Comparison of ENCODE assay signal across 14 cellular contexts in genomic region chr14:90608925-90609324, GRCh38.
DNase-seq lines count a peak whose midpoint lies in the region; ATAC-seq and TF ChIP-seq lines count a peak whose summit lies in the region.
"Had no signal": no experiment of that assay in that cellular context is flagged by ENCODE, and none has a peak within 500 bp of the region (broad histone marks: within the 10 kb centered on the region; RNA-seq: fewer than 3 reads in every experiment).

No MANE protein-coding gene starts in this region.

- no peak overlapping the region for H2BK5ac ChIP-seq in mesenchymal stem cell (ENCODE audit: low read depth, low read length, poor library complexity, severe bottlenecking)

- peaks cover 26 to 45% (median 31%) of the 10 kb centered on the region in 3 donors for H3K4me1 ChIP-seq in skeletal muscle tissue (ENCODE audit: control insufficient read depth in 3 of 3, insufficient read depth in 3 of 3, low read length in 3 of 3)
- peaks cover 12% of the 10 kb centered on the region for H3K4me1 ChIP-seq in mesenchymal stem cell (ENCODE audit: control insufficient read depth, insufficient read depth, low read depth, low read length)

- no peak overlapping the region for H3K14ac ChIP-seq in mesenchymal stem cell (ENCODE audit: low read length in 2 of 2)

- H3K27me3 ChIP-seq in skeletal muscle tissue (ENCODE audit: control insufficient read depth in 3 of 3, insufficient read depth in 3 of 3, low read length in 3 of 3), result no peaks in the 10 kb centered on the region
- no peaks in the 10 kb centered on the region for H3K27me3 ChIP-seq in mesenchymal stem cell (ENCODE audit: control insufficient read depth in 1 of 2, insufficient read depth in 1 of 2, low read length in 2 of 2)

- no peak overlapping the region for H2BK15ac ChIP-seq in mesenchymal stem cell (ENCODE audit: low read depth, poor library complexity, severe bottlenecking)

- no peak overlapping the region for H3K4me2 ChIP-seq in mesenchymal stem cell (ENCODE audit: low read length, poor library complexity, severe bottlenecking)
- H3K4me2 ChIP-seq: KMS-11 had no signal

- H2BK12ac ChIP-seq in mesenchymal stem cell (ENCODE audit: low read length in 2 of 2), result no peak overlapping the region

- H4K91ac ChIP-seq in mesenchymal stem cell (ENCODE audit: low read length), result no peak overlapping the region

- peak; percentile 69 for ATAC-seq in GM19023 (IDR thresholded peaks at IDR 0.05; ENCODE audit: unreplicated experiment)
- ATAC-seq in HG03175 (IDR thresholded peaks at IDR 0.05; ENCODE audit: unreplicated experiment), result peak; percentile 67
- ATAC-seq in GM21576 (IDR thresholded peaks at IDR 0.05; ENCODE audit: unreplicated experiment), result no peak
- no peak for ATAC-seq in natural killer cell treated with Interleukin-12 subunit alpha and Interleukin-12 subunit beta and Interleukin-15 and Interleukin-18, amount 100 ng/mL, for 72 hours
- ATAC-seq: CD8-positive, alpha-beta T cell; stimulated activated naive CD8-positive, alpha-beta T cell treated with anti-CD3 and anti-CD28 coated beads, Interleukin-15, Interleukin-2, amounts not matched to agents 100 U/mL and 50 U/mL, for 24 hours had no signal

- no peak overlapping the region for H3K4me3 Mint-ChIP-seq in natural killer cell treated with Interleukin-12 subunit alpha and Interleukin-12 subunit beta and Interleukin-15 and Interleukin-18, amount 100 ng/mL, for 72 hours
- H3K4me3 Mint-ChIP-seq: activated T-helper 17 cell treated with anti-CD3 and anti-CD28 coated beads, Interleukin-2, amount 50 U/mL, for 72 hours; CD8-positive, alpha-beta T cell had no signal

- H3K4me1 Mint-ChIP-seq in natural killer cell treated with Interleukin-12 subunit alpha and Interleukin-12 subunit beta and Interleukin-15 and Interleukin-18, amount 100 ng/mL, for 72 hours (ENCODE audit: low read depth in 2 of 2), result no peaks in the 10 kb centered on the region

- H3K36me3 Mint-ChIP-seq in natural killer cell treated with Interleukin-12 subunit alpha and Interleukin-12 subunit beta and Interleukin-15 and Interleukin-18, amount 100 ng/mL, for 72 hours, result no peaks in the 10 kb centered on the region
- H3K36me3 Mint-ChIP-seq: CD8-positive, alpha-beta T cell had no signal

- H2BK120ac ChIP-seq in mesenchymal stem cell (ENCODE audit: low read depth, low read length), result no peak overlapping the region

- H4K8ac ChIP-seq in mesenchymal stem cell (ENCODE audit: low read length), result no peak overlapping the region

- in situ Hi-C loops in astrocyte of the spinal cord (cut with HindIII; ENCODE audit: low sequenced_read_pairs), result no loop called here

- H3K36me3 ChIP-seq in skeletal muscle tissue (ENCODE audit: control insufficient read depth in 3 of 3, insufficient read depth in 3 of 3, low read length in 3 of 3) (peaks cover 0 to 10% (median 3%) of the 10 kb centered on the region in 3 donors), mesenchymal stem cell (ENCODE audit: control insufficient read depth in 1 of 2, insufficient read depth in 2 of 2, low read depth in 1 of 2, low read length in 2 of 2) (peaks cover 6 to 25% of the 10 kb centered on the region in 2 experiments)

- no peak overlapping the region for H3K27ac Mint-ChIP-seq in natural killer cell treated with Interleukin-12 subunit alpha and Interleukin-12 subunit beta and Interleukin-15 and Interleukin-18, amount 100 ng/mL, for 72 hours
- H3K27ac Mint-ChIP-seq: activated T-helper 17 cell treated with anti-CD3 and anti-CD28 coated beads, Interleukin-2, amount 50 U/mL, for 72 hours; CD8-positive, alpha-beta T cell had no signal

- no peak overlapping the region for H3K18ac ChIP-seq in mesenchymal stem cell (ENCODE audit: low read depth in 1 of 2, low read length in 2 of 2)

- no peak overlapping the region for H2AFZ ChIP-seq in mesenchymal stem cell (ENCODE audit: low read depth, low read length)

- H3K79me1 ChIP-seq in mesenchymal stem cell (replicated peaks; ENCODE audit: low read length, poor library complexity, severe bottlenecking), result no peaks in the 10 kb centered on the region

- no peak overlapping the region for H3K4ac ChIP-seq in mesenchymal stem cell (ENCODE audit: low read depth in 1 of 2, low read length in 2 of 2)

- H3K4me3 ChIP-seq in astrocyte of the spinal cord (ENCODE audit: low read depth, low read length) (no peak overlapping the region), skeletal muscle tissue (ENCODE audit: low read length in 3 of 3) (no peak overlapping the region), mesenchymal stem cell (ENCODE audit: insufficient read depth in 1 of 2, low read depth in 1 of 2, low read length in 2 of 2) (no peak overlapping the region)

- peak; percentile 44 for DNase-seq in astrocyte of the spinal cord (ENCODE audit: low read depth, low spot score)
- no peak for DNase-seq in GDM1 (lab: John Stamatoyannopoulos, UW)
- no peak for DNase-seq in mesenchymal stem cell
- no peak for DNase-seq in natural killer cell treated with Interleukin-12 subunit alpha and Interleukin-12 subunit beta and Interleukin-15 and Interleukin-18, amount 100 ng/mL, for 72 hours (ENCODE audit: low spot score)
- DNase-seq: CD8-positive, alpha-beta T cell; OCI-M1; stimulated activated naive CD8-positive, alpha-beta T cell treated with anti-CD3 and anti-CD28 coated beads, Interleukin-15, Interleukin-2, amounts not matched to agents 100 U/mL and 50 U/mL, for 24 hours had no signal

- 93% methylated on average over 7 of the region's 7 CpGs for WGBS in mesenchymal stem cell

- no peaks in the 10 kb centered on the region for H3K9me3 Mint-ChIP-seq in natural killer cell treated with Interleukin-12 subunit alpha and Interleukin-12 subunit beta and Interleukin-15 and Interleukin-18, amount 100 ng/mL, for 72 hours
- H3K9me3 Mint-ChIP-seq: activated T-helper 17 cell treated with anti-CD3 and anti-CD28 coated beads, Interleukin-2, amount 50 U/mL, for 72 hours; CD8-positive, alpha-beta T cell had no signal

- H3K23ac ChIP-seq in mesenchymal stem cell (ENCODE audit: low read length in 2 of 2), result no peak overlapping the region

- H3K9me3 ChIP-seq in skeletal muscle tissue (ENCODE audit: control insufficient read depth in 3 of 3, low read length in 3 of 3) (no peaks in the 10 kb centered on the region), mesenchymal stem cell (ENCODE audit: control insufficient read depth, low read length) (no peaks in the 10 kb centered on the region)

- no peak for TF ChIP-seq CTCF in astrocyte of the spinal cord (IDR thresholded peaks at IDR 0.05; ENCODE audit: low read depth, low read length)

- H3K9ac ChIP-seq in skeletal muscle tissue (ENCODE audit: low read depth in 1 of 3, low read length in 3 of 3), result peak overlapping the region in 2 of 3 donors; percentile 4 to 33
- H3K9ac ChIP-seq in mesenchymal stem cell (ENCODE audit: low read length), result no peak overlapping the region
- H3K9ac ChIP-seq: KMS-11 had no signal

- H3K27ac ChIP-seq in skeletal muscle tissue (ENCODE audit: low read depth, low read length) (no peak overlapping the region), mesenchymal stem cell (ENCODE audit: low read length, poor library complexity, severe bottlenecking) (no peak overlapping the region)
- H3K27ac ChIP-seq: epithelial cell of prostate, KMS-11 had no signal

- H3K27me3 Mint-ChIP-seq in natural killer cell treated with Interleukin-12 subunit alpha and Interleukin-12 subunit beta and Interleukin-15 and Interleukin-18, amount 100 ng/mL, for 72 hours, result peaks cover 10 to 11% of the 10 kb centered on the region in 2 donors

- H2AK5ac ChIP-seq in mesenchymal stem cell (ENCODE audit: low read length, severe bottlenecking), result no peak overlapping the region

Comparison
In these comparisons a context has a peak if more than half of its experiments do, and no peak if none do; other contexts are left out.
1. ATAC-seq: peak in GM19023 (single experiment) and HG03175 (single experiment); none in GM21576 (single experiment) and natural killer cell treated with Interleukin-12 subunit alpha and Interleukin-12 subunit beta and Interleukin-15 and Interleukin-18, amount 100 ng/mL, for 72 hours (0 of 2).